ENCODE assay signal across 11 cellular contexts in genomic region chr1:169694304-169694703, GRCh38. TPM values are rescaled to one million over a fixed set of nuclear protein-coding genes. Genes with fewer than 3 reads are reported as not detected.
DNase-seq lines count a peak whose midpoint lies in the region; ATAC-seq and TF ChIP-seq lines count a peak whose summit lies in the region.
"Had no signal": no experiment of that assay in that cellular context is flagged by ENCODE, and none has a peak within 500 bp of the region (broad histone marks: within the 10 kb centered on the region; RNA-seq: fewer than 3 reads in every experiment).

No MANE protein-coding gene starts in this region.

- H3K27me3 Mint-ChIP-seq in activated CD8-positive, alpha-beta T cell treated with anti-CD3 and anti-CD28 coated beads, Interleukin-2, amount 10 ng/mL, durations not matched to agents 7 days and 5 days (ENCODE audit: low read depth) = no peaks in the 10 kb centered on the region
- peaks cover 3% of the 10 kb centered on the region for H3K27me3 Mint-ChIP-seq in Caco-2 (ENCODE audit: insufficient read depth, unreplicated experiment)

- no peak overlapping the region for H2AK5ac ChIP-seq in trophoblast cell (ENCODE audit: low read length)

- POLR2A ChIA-PET in activated CD8-positive, alpha-beta T cell treated with anti-CD3 and anti-CD28 coated beads, Interleukin-2, amount 10 ng/mL, durations not matched to agents 7 days and 5 days (lab: Charles Lee) = interaction anchor here (0.5 to 8.6 kb wide), 7 partner anchors 8 to 108 kb away, joined by 3 to 94 read pairs (median 5); partner anchors contain the start of gene F5
- POLR2A ChIA-PET in Caco-2 (lab: Charles Lee) = no interaction called here

- H4K12ac ChIP-seq in trophoblast cell (ENCODE audit: low read depth, low read length) = no peak overlapping the region

- H3K14ac ChIP-seq in trophoblast cell (ENCODE audit: low read length) = no peak overlapping the region

- no peak overlapping the region for H4K8ac ChIP-seq in trophoblast cell (ENCODE audit: low read depth, low read length)

- whole genome bisulfite sequencing in thymus = 5% methylated on average over 3 of the region's 3 CpGs
- WGBS in esophagus muscularis mucosa = 56% methylated on average over 3 of the region's 3 CpGs
- WGBS in trophoblast cell (ENCODE audit: extremely low coverage, insufficient coverage, insufficient read length) = no CpG with 5 or more reads among the region's 3 CpGs

- no peaks in the 10 kb centered on the region for H3K9me3 ChIP-seq in thymus (ENCODE audit: control insufficient read depth)
- no peaks in the 10 kb centered on the region for H3K9me3 ChIP-seq in esophagus muscularis mucosa
- no peaks in the 10 kb centered on the region for H3K9me3 ChIP-seq in trophoblast cell (ENCODE audit: insufficient read depth, low read depth, low read length)
- no peaks in the 10 kb centered on the region for H3K9me3 ChIP-seq in Caco-2

- no peak overlapping the region for H3K4ac ChIP-seq in trophoblast cell (ENCODE audit: low read depth, low read length)

- no peak overlapping the region for H2BK120ac ChIP-seq in trophoblast cell (ENCODE audit: insufficient read depth, low read length, poor library complexity)

- H2BK12ac ChIP-seq in trophoblast cell (ENCODE audit: low read length) = no peak overlapping the region

- H3K18ac ChIP-seq in trophoblast cell (ENCODE audit: low read length) = no peak overlapping the region

- no peak overlapping the region for H3K4me2 ChIP-seq in trophoblast cell (ENCODE audit: low read length)

- CTCF ChIA-PET in activated CD8-positive, alpha-beta T cell treated with anti-CD3 and anti-CD28 coated beads, Interleukin-2, amount 10 ng/mL, durations not matched to agents 7 days and 5 days (lab: Charles Lee) = interaction anchor here (0.6 to 10.9 kb wide), 23 partner anchors 8 to 162 kb away, joined by 3 to 253 read pairs (median 5); partner anchors contain the start of gene F5
- CTCF ChIA-PET in Caco-2 (lab: Charles Lee) = interaction anchor here (0.6 to 1.1 kb wide), 2 partner anchors 44 to 108 kb away, joined by 4 to 13 read pairs; partner anchors contain the start of gene F5

- H3K27ac ChIP-seq in thymus (ENCODE audit: low read depth) = peak overlapping the region; percentile 87
- no peak overlapping the region for H3K27ac ChIP-seq in esophagus muscularis mucosa (replicated peaks in 1 of 4)
- H3K27ac ChIP-seq in trophoblast cell (ENCODE audit: low read depth, low read length) = no peak overlapping the region
- H3K27ac ChIP-seq: foreskin keratinocyte had no signal

- no peaks in the 10 kb centered on the region for H3K79me1 ChIP-seq in trophoblast cell (ENCODE audit: low read length)

- peaks cover 94% of the 10 kb centered on the region for H3K4me1 Mint-ChIP-seq in activated CD8-positive, alpha-beta T cell treated with anti-CD3 and anti-CD28 coated beads, Interleukin-2, amount 10 ng/mL, durations not matched to agents 7 days and 5 days (ENCODE audit: low read depth)
- H3K4me1 Mint-ChIP-seq in Caco-2 (ENCODE audit: low read depth, unreplicated experiment) = no peaks in the 10 kb centered on the region

- TF ChIP-seq CTCF in esophagus muscularis mucosa (IDR thresholded peaks at IDR 0.05) (no peak), Caco-2 (IDR thresholded peaks at IDR 0.05; ENCODE audit: insufficient read depth in 1 of 2, low read depth in 1 of 2, low read length in 1 of 2, severe bottlenecking in 1 of 2, unreplicated experiment in 1 of 2) (no peak)

- ATAC-seq in HG03159 (IDR thresholded peaks at IDR 0.05; ENCODE audit: unreplicated experiment) = peak; percentile 36
- ATAC-seq in activated CD8-positive, alpha-beta T cell treated with anti-CD3 and anti-CD28 coated beads, Interleukin-2, amount 10 ng/mL, durations not matched to agents 7 days and 5 days = peak; percentile 73
- ATAC-seq: foreskin keratinocyte had no signal

- H2BK5ac ChIP-seq in trophoblast cell (ENCODE audit: low read depth, low read length, poor library complexity) = no peak overlapping the region

- no peak overlapping the region for H2AFZ ChIP-seq in trophoblast cell (ENCODE audit: insufficient read depth, low read length, poor library complexity)

- H3K4me3 Mint-ChIP-seq in activated CD8-positive, alpha-beta T cell treated with anti-CD3 and anti-CD28 coated beads, Interleukin-2, amount 10 ng/mL, durations not matched to agents 7 days and 5 days = peak overlapping the region; percentile 27
- no peak overlapping the region for H3K4me3 Mint-ChIP-seq in Caco-2 (ENCODE audit: unreplicated experiment)

- H3K4me3 ChIP-seq in thymus (ENCODE audit: low read length) (no peak overlapping the region), esophagus muscularis mucosa (no peak overlapping the region), trophoblast cell (ENCODE audit: low read depth, low read length) (no peak overlapping the region), Caco-2 (ENCODE audit: low read depth, low read length) (no peak overlapping the region)

- TF ChIP-seq POLR2A in esophagus muscularis mucosa (IDR thresholded peaks at IDR 0.05; ENCODE audit: low read depth) = no peak

- no peak overlapping the region for H4K91ac ChIP-seq in trophoblast cell (ENCODE audit: low read depth, low read length)

- no peak for TF ChIP-seq EP300 in esophagus muscularis mucosa (IDR thresholded peaks at IDR 0.05)

- no peaks in the 10 kb centered on the region for H3K79me2 ChIP-seq in trophoblast cell (ENCODE audit: control insufficient read depth, insufficient read depth, low read length, poor library complexity)

- H3K9me3 Mint-ChIP-seq in activated CD8-positive, alpha-beta T cell treated with anti-CD3 and anti-CD28 coated beads, Interleukin-2, amount 10 ng/mL, durations not matched to agents 7 days and 5 days (ENCODE audit: insufficient read depth) = no peaks in the 10 kb centered on the region
- H3K9me3 Mint-ChIP-seq in Caco-2 (ENCODE audit: unreplicated experiment) = no peaks in the 10 kb centered on the region

- no TSS peak for BruUV-seq in Caco-2 (replicated peaks; lab: Mats Ljungman, UMichigan)

- H3K23ac ChIP-seq in trophoblast cell (ENCODE audit: low read length) = no peak overlapping the region

- H3K27me3 ChIP-seq in thymus (ENCODE audit: control insufficient read depth, insufficient read depth) (no peaks in the 10 kb centered on the region), esophagus muscularis mucosa (no peaks in the 10 kb centered on the region), trophoblast cell (ENCODE audit: insufficient read depth, low read length) (no peaks in the 10 kb centered on the region), Caco-2 (replicated peaks; ENCODE audit: control insufficient read depth, insufficient read depth, low read length) (no peaks in the 10 kb centered on the region)
- H3K27me3 ChIP-seq: foreskin keratinocyte had no signal

- H3K27ac Mint-ChIP-seq in activated CD8-positive, alpha-beta T cell treated with anti-CD3 and anti-CD28 coated beads, Interleukin-2, amount 10 ng/mL, durations not matched to agents 7 days and 5 days = peak overlapping the region; percentile 87
- no peak overlapping the region for H3K27ac Mint-ChIP-seq in Caco-2 (ENCODE audit: unreplicated experiment)

- H3K4me1 ChIP-seq in thymus (ENCODE audit: control insufficient read depth, insufficient read depth, low read length) = peaks cover 55% of the 10 kb centered on the region
- H3K4me1 ChIP-seq in esophagus muscularis mucosa = no peaks in the 10 kb centered on the region
- no peaks in the 10 kb centered on the region for H3K4me1 ChIP-seq in trophoblast cell (ENCODE audit: control insufficient read depth in 1 of 2, insufficient read depth in 2 of 2, low read length in 2 of 2)
- no peaks in the 10 kb centered on the region for H3K4me1 ChIP-seq in Caco-2
- H3K4me1 ChIP-seq: foreskin keratinocyte had no signal

- peak in 4 of 6 experiments; percentile 30 to 81 (median 73) for DNase-seq in stimulated activated naive CD4-positive, alpha-beta T cell (lab: John Stamatoyannopoulos, UW)
- no peak for DNase-seq in stimulated activated naive CD4-positive, alpha-beta T cell treated with Interleukin-2 at 50 U/mL for 16 hours (lab: John Stamatoyannopoulos, UW)
- DNase-seq in activated CD8-positive, alpha-beta T cell treated with anti-CD3 and anti-CD28 coated beads, Interleukin-2, amount 10 ng/mL, durations not matched to agents 7 days and 5 days = peak; percentile 72
- no peak for DNase-seq in esophagus muscularis mucosa (ENCODE audit: extremely low spot score)
- no peak for DNase-seq in trophoblast cell
- DNase-seq in Caco-2 = no peak
- DNase-seq: foreskin keratinocyte, NCI-H748 treated with DMSO at 0.1 percent for 48 hours, occipital lobe had no signal

- no peak overlapping the region for H3K9ac ChIP-seq in trophoblast cell (ENCODE audit: low read length)

- H3K36me3 Mint-ChIP-seq in activated CD8-positive, alpha-beta T cell treated with anti-CD3 and anti-CD28 coated beads, Interleukin-2, amount 10 ng/mL, durations not matched to agents 7 days and 5 days (ENCODE audit: low read depth) = peaks cover 78% of the 10 kb centered on the region
- no peaks in the 10 kb centered on the region for H3K36me3 Mint-ChIP-seq in Caco-2 (ENCODE audit: insufficient read depth, unreplicated experiment)

- intact Hi-C loops in esophagus muscularis mucosa (cut with DNase I) = no loop called here
- intact Hi-C loops in Caco-2 (cut with micrococcal nuclease; ENCODE audit: unreplicated experiment) = no loop called here

- H3K36me3 ChIP-seq in thymus (ENCODE audit: control insufficient read depth, insufficient read depth) = no peaks in the 10 kb centered on the region
- no peaks in the 10 kb centered on the region for H3K36me3 ChIP-seq in esophagus muscularis mucosa
- H3K36me3 ChIP-seq in trophoblast cell (ENCODE audit: control insufficient read depth in 1 of 2, insufficient read depth in 2 of 2, low read length in 2 of 2) = no peaks in the 10 kb centered on the region
- H3K36me3 ChIP-seq in Caco-2 (ENCODE audit: control insufficient read depth, insufficient read depth, low read length) = no peaks in the 10 kb centered on the region

RNA-seq across cellular contexts. Expression of gene SELL, which starts 17.1 kb away (rescaled TPM):
- total RNA-seq in activated CD8-positive, alpha-beta T cell treated with anti-CD3 and anti-CD28 coated beads, Interleukin-2, amount 10 ng/mL, durations not matched to agents 7 days and 5 days = 100 to 1,000 TPM; 192 to 222 TPM
- 73.0 TPM for polyA plus RNA-seq in thymus
- total RNA-seq in esophagus muscularis mucosa = 10 to 100 TPM in 1 of 4 donors, 1 to 10 TPM in 1, under 1 TPM in 2; 0.42 to 11.9 (median 0.86) TPM
- polyA plus RNA-seq in trophoblast cell (2013) = 1.1 and 1.2 TPM in 2 replicates
- not detected in 2 replicates for total RNA-seq in Caco-2 (2022)
- total RNA-seq: foreskin keratinocyte had no signal
- polyA plus RNA-seq: foreskin keratinocyte had no signal

RNA-seq across cellular contexts. Expression of gene SELE, which starts 39.6 kb away (rescaled TPM):
- total RNA-seq in activated CD8-positive, alpha-beta T cell treated with anti-CD3 and anti-CD28 coated beads, Interleukin-2, amount 10 ng/mL, durations not matched to agents 7 days and 5 days = not detected
- 1.5 TPM for polyA plus RNA-seq in thymus
- total RNA-seq in esophagus muscularis mucosa = 10 to 100 TPM in 1 of 4 donors, 1 to 10 TPM in 2, under 1 TPM in 1; 0.06 to 15.7 (median 1.5) TPM
- polyA plus RNA-seq in trophoblast cell (2013) = 0.03 and 0.04 TPM in 2 replicates
- not detected in 2 replicates for total RNA-seq in Caco-2 (2022)
- total RNA-seq: foreskin keratinocyte had no signal
- polyA plus RNA-seq: foreskin keratinocyte had no signal

Comparison
In these comparisons a context has a peak if more than half of its experiments do, and no peak if none do; other contexts are left out.
1. DNase-seq: peak in stimulated activated naive CD4-positive, alpha-beta T cell (4 of 6) and activated CD8-positive, alpha-beta T cell treated with anti-CD3 and anti-CD28 coated beads, Interleukin-2, amount 10 ng/mL, durations not matched to agents 7 days and 5 days (single experiment); none in stimulated activated naive CD4-positive, alpha-beta T cell treated with Interleukin-2 at 50 U/mL for 16 hours (single experiment), esophagus muscularis mucosa (single experiment), trophoblast cell (0 of 2) and Caco-2 (0 of 2).
2. RNA of gene SELL, which starts 17.1 kb away (total RNA-seq): 192 to 222 TPM in activated CD8-positive, alpha-beta T cell treated with anti-CD3 and anti-CD28 coated beads, Interleukin-2, amount 10 ng/mL, durations not matched to agents 7 days and 5 days; 0.42 to 11.9 TPM in esophagus muscularis mucosa and not detected in Caco-2; every median in the first group is over 10 times any median in the second.